In the genomic region with DNA sequence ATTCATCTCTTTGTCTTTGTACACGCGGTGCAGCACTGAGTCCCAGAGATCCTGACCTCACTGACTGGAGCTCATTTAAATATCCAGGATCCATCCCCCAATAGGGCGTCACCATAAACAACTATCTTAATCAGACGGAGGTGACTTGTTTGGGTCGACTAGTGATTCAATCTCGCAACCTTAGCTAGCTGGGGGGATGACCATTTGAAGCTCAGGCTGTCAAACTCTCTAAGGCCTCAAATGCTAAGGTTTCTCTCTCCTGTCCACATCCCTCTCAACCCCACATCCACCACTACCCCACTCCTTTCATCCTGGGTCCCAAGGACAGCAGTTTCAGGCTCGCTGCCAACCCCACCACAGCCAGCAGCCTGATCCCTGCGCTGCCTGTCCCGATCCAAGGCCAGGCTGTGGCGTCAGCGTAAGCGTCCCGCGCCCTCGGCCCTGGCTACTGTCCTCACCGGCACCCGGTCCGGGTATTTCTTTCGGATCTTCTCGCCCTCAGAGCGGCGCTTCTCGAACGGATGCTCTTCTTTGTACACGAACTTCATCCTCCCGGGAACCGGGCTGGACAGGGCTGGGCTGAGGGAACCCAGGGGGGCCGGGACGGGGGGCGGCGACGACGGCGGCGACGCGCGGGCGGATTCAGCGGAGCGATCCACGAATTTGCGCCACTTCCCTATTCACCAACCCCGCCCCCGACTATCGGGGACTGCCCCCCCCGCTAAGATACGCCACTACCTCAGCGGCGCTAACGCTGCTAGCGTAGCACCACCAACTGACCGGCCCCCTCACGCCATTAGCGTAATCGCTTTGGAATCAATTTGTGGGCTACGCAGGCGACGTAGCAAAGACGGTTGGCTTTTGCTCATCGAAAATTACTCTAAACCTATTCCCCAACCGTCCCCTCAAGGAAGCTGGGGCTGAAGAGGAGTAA, we compare ENCODE assay signal across 1 cellular context.
TF ChIP-seq lines count a peak whose summit lies in the region.

A gene (minus strand): TSS at position 667 of the 934 bp plus-strand sequence. CDS start 119 bp downstream, at position 548.

TF ChIP-seq in HepG2, 621 proteins besides CTCF, POLR2A, EP300 and RAD21 (continued from another document and continues in another):
- TF ChIP-seq, protein P1, sequence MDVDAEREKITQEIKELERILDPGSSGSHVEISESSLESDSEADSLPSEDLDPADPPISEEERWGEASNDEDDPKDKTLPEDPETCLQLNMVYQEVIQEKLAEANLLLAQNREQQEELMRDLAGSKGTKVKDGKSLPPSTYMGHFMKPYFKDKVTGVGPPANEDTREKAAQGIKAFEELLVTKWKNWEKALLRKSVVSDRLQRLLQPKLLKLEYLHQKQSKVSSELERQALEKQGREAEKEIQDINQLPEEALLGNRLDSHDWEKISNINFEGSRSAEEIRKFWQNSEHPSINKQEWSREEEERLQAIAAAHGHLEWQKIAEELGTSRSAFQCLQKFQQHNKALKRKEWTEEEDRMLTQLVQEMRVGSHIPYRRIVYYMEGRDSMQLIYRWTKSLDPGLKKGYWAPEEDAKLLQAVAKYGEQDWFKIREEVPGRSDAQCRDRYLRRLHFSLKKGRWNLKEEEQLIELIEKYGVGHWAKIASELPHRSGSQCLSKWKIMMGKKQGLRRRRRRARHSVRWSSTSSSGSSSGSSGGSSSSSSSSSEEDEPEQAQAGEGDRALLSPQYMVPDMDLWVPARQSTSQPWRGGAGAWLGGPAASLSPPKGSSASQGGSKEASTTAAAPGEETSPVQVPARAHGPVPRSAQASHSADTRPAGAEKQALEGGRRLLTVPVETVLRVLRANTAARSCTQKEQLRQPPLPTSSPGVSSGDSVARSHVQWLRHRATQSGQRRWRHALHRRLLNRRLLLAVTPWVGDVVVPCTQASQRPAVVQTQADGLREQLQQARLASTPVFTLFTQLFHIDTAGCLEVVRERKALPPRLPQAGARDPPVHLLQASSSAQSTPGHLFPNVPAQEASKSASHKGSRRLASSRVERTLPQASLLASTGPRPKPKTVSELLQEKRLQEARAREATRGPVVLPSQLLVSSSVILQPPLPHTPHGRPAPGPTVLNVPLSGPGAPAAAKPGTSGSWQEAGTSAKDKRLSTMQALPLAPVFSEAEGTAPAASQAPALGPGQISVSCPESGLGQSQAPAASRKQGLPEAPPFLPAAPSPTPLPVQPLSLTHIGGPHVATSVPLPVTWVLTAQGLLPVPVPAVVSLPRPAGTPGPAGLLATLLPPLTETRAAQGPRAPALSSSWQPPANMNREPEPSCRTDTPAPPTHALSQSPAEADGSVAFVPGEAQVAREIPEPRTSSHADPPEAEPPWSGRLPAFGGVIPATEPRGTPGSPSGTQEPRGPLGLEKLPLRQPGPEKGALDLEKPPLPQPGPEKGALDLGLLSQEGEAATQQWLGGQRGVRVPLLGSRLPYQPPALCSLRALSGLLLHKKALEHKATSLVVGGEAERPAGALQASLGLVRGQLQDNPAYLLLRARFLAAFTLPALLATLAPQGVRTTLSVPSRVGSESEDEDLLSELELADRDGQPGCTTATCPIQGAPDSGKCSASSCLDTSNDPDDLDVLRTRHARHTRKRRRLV (CRISPR knock-in tag; IDR thresholded peaks at IDR 0.05), result no peak
- TF ChIP-seq, protein P2, sequence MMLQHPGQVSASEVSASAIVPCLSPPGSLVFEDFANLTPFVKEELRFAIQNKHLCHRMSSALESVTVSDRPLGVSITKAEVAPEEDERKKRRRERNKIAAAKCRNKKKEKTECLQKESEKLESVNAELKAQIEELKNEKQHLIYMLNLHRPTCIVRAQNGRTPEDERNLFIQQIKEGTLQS (CRISPR knock-in tag; IDR thresholded peaks at IDR 0.05), result peak; percentile 38
- TF ChIP-seq MIER2 (CRISPR knock-in tag; IDR thresholded peaks at IDR 0.05) (no peak), ZNF570 (CRISPR knock-in tag; IDR thresholded peaks at IDR 0.05; ENCODE audit: borderline replicate concordance) (no peak), ARNT (IDR thresholded peaks at IDR 0.05) (no peak), ZNF557 (CRISPR knock-in tag; IDR thresholded peaks at IDR 0.05) (no peak; the same call in 1 of the 2 replicates), RFX3 (CRISPR knock-in tag; IDR thresholded peaks at IDR 0.05) (no peak), ZSCAN21 (CRISPR knock-in tag; IDR thresholded peaks at IDR 0.05; ENCODE audit: borderline replicate concordance) (0 out of 2 replicates have a peak, but pooled peaks have one; percentile 49), EEA1 (CRISPR knock-in tag; IDR thresholded peaks at IDR 0.05; ENCODE audit: borderline replicate concordance) (no peak), JUNB (CRISPR knock-in tag; IDR thresholded peaks at IDR 0.05; ENCODE audit: borderline replicate concordance) (no peak), SALL1 (CRISPR knock-in tag; IDR thresholded peaks at IDR 0.05) (peak; percentile 65), ZNF337 (CRISPR knock-in tag; IDR thresholded peaks at IDR 0.05; ENCODE audit: borderline replicate concordance, low read depth) (no peak), KAT8 (CRISPR knock-in tag; IDR thresholded peaks at IDR 0.05) (no peak), FOXK1 (CRISPR knock-in tag; IDR thresholded peaks at IDR 0.05; ENCODE audit: borderline replicate concordance, low read depth) (no peak), ZFP90 (CRISPR knock-in tag; IDR thresholded peaks at IDR 0.05; ENCODE audit: borderline replicate concordance) (0 out of 2 replicates have a peak, but pooled peaks have one; percentile 10), MZF1 (CRISPR knock-in tag; IDR thresholded peaks at IDR 0.05; ENCODE audit: borderline replicate concordance) (no peak), ZNF207 (IDR thresholded peaks at IDR 0.05; ENCODE audit: borderline replicate concordance) (no peak)
- TF ChIP-seq, protein P3, sequence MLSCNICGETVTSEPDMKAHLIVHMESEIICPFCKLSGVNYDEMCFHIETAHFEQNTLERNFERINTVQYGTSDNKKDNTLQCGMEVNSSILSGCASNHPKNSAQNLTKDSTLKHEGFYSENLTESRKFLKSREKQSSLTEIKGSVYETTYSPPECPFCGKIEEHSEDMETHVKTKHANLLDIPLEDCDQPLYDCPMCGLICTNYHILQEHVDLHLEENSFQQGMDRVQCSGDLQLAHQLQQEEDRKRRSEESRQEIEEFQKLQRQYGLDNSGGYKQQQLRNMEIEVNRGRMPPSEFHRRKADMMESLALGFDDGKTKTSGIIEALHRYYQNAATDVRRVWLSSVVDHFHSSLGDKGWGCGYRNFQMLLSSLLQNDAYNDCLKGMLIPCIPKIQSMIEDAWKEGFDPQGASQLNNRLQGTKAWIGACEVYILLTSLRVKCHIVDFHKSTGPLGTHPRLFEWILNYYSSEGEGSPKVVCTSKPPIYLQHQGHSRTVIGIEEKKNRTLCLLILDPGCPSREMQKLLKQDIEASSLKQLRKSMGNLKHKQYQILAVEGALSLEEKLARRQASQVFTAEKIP (CRISPR knock-in tag; IDR thresholded peaks at IDR 0.05; ENCODE audit: borderline replicate concordance), result no peak
- TF ChIP-seq, protein P4, sequence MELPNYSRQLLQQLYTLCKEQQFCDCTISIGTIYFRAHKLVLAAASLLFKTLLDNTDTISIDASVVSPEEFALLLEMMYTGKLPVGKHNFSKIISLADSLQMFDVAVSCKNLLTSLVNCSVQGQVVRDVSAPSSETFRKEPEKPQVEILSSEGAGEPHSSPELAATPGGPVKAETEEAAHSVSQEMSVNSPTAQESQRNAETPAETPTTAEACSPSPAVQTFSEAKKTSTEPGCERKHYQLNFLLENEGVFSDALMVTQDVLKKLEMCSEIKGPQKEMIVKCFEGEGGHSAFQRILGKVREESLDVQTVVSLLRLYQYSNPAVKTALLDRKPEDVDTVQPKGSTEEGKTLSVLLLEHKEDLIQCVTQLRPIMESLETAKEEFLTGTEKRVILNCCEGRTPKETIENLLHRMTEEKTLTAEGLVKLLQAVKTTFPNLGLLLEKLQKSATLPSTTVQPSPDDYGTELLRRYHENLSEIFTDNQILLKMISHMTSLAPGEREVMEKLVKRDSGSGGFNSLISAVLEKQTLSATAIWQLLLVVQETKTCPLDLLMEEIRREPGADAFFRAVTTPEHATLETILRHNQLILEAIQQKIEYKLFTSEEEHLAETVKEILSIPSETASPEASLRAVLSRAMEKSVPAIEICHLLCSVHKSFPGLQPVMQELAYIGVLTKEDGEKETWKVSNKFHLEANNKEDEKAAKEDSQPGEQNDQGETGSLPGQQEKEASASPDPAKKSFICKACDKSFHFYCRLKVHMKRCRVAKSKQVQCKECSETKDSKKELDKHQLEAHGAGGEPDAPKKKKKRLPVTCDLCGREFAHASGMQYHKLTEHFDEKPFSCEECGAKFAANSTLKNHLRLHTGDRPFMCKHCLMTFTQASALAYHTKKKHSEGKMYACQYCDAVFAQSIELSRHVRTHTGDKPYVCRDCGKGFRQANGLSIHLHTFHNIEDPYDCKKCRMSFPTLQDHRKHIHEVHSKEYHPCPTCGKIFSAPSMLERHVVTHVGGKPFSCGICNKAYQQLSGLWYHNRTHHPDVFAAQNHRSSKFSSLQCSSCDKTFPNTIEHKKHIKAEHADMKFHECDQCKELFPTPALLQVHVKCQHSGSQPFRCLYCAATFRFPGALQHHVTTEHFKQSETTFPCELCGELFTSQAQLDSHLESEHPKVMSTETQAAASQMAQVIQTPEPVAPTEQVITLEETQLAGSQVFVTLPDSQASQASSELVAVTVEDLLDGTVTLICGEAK (IDR thresholded peaks at IDR 0.05), result no peak
- TF ChIP-seq, protein P4 (CRISPR knock-in tag; IDR thresholded peaks at IDR 0.05), result peak; percentile 56; the same call in 1 of the 2 replicates
- TF ChIP-seq, protein P5, sequence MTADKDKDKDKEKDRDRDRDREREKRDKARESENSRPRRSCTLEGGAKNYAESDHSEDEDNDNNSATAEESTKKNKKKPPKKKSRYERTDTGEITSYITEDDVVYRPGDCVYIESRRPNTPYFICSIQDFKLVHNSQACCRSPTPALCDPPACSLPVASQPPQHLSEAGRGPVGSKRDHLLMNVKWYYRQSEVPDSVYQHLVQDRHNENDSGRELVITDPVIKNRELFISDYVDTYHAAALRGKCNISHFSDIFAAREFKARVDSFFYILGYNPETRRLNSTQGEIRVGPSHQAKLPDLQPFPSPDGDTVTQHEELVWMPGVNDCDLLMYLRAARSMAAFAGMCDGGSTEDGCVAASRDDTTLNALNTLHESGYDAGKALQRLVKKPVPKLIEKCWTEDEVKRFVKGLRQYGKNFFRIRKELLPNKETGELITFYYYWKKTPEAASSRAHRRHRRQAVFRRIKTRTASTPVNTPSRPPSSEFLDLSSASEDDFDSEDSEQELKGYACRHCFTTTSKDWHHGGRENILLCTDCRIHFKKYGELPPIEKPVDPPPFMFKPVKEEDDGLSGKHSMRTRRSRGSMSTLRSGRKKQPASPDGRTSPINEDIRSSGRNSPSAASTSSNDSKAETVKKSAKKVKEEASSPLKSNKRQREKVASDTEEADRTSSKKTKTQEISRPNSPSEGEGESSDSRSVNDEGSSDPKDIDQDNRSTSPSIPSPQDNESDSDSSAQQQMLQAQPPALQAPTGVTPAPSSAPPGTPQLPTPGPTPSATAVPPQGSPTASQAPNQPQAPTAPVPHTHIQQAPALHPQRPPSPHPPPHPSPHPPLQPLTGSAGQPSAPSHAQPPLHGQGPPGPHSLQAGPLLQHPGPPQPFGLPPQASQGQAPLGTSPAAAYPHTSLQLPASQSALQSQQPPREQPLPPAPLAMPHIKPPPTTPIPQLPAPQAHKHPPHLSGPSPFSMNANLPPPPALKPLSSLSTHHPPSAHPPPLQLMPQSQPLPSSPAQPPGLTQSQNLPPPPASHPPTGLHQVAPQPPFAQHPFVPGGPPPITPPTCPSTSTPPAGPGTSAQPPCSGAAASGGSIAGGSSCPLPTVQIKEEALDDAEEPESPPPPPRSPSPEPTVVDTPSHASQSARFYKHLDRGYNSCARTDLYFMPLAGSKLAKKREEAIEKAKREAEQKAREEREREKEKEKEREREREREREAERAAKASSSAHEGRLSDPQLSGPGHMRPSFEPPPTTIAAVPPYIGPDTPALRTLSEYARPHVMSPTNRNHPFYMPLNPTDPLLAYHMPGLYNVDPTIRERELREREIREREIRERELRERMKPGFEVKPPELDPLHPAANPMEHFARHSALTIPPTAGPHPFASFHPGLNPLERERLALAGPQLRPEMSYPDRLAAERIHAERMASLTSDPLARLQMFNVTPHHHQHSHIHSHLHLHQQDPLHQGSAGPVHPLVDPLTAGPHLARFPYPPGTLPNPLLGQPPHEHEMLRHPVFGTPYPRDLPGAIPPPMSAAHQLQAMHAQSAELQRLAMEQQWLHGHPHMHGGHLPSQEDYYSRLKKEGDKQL (CRISPR knock-in tag; IDR thresholded peaks at IDR 0.05; ENCODE audit: low read depth), result no peak
- TF ChIP-seq, protein P6, sequence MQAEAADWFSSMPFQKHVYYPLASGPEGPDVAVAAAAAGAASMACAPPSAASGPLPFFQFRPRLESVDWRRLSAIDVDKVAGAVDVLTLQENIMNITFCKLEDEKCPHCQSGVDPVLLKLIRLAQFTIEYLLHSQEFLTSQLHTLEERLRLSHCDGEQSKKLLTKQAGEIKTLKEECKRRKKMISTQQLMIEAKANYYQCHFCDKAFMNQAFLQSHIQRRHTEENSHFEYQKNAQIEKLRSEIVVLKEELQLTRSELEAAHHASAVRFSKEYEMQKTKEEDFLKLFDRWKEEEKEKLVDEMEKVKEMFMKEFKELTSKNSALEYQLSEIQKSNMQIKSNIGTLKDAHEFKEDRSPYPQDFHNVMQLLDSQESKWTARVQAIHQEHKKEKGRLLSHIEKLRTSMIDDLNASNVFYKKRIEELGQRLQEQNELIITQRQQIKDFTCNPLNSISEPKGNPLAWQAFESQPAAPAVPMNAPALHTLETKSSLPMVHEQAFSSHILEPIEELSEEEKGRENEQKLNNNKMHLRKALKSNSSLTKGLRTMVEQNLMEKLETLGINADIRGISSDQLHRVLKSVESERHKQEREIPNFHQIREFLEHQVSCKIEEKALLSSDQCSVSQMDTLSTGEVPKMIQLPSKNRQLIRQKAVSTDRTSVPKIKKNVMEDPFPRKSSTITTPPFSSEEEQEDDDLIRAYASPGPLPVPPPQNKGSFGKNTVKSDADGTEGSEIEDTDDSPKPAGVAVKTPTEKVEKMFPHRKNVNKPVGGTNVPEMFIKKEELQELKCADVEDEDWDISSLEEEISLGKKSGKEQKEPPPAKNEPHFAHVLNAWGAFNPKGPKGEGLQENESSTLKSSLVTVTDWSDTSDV (CRISPR knock-in tag; IDR thresholded peaks at IDR 0.05), result no peak
